ENCODE assay signal across 22 cellular contexts in genomic region chr14:32656609-32657008, GRCh38.
DNase-seq lines count a peak whose midpoint lies in the region; ATAC-seq and TF ChIP-seq lines count a peak whose summit lies in the region.
"Had no signal": no experiment of that assay in that cellular context is flagged by ENCODE, and none has a peak within 500 bp of the region (broad histone marks: within the 10 kb centered on the region; RNA-seq: fewer than 3 reads in every experiment).

No MANE protein-coding gene starts in this region.

- peaks cover 0 to 31% (median 10%) of the 10 kb centered on the region in 10 experiments; a peak in 10 of 20 replicates for H3K4me1 ChIP-seq in BLaER1 treated with 17β-estradiol and CSF1 and Interleukin-3, amounts not matched to agents 10 nM and 100 nM
- peaks cover 14% of the 10 kb centered on the region for H3K4me1 ChIP-seq in psoas muscle
- no peaks in the 10 kb centered on the region for H3K4me1 ChIP-seq in PC-9 (replicated peaks; ENCODE audit: insufficient read depth)
- H3K4me1 ChIP-seq: right lobe of liver, vagina had no signal

- no peak overlapping the region for H3K4me3 ChIP-seq in BLaER1 treated with 17β-estradiol and CSF1 and Interleukin-3, amounts not matched to agents 10 nM and 100 nM
- H3K4me3 ChIP-seq in dorsolateral prefrontal cortex, result peak overlapping the region in 1 of 59 donors; percentile 10
- H3K4me3 ChIP-seq in psoas muscle, result no peak overlapping the region
- no peak overlapping the region for H3K4me3 ChIP-seq in PC-9
- H3K4me3 ChIP-seq: ovary, right lobe of liver, vagina had no signal

- no peak overlapping the region for H3K27ac Mint-ChIP-seq in natural killer cell
- H3K27ac Mint-ChIP-seq: activated naive CD8-positive, alpha-beta T cell treated with anti-CD3 and anti-CD28 coated beads for 36 hours; CD4-positive, alpha-beta memory T cell; memory B cell; naive thymus-derived CD8-positive, alpha-beta T cell had no signal

- peak; percentile 21 for ATAC-seq in HG02759 (IDR thresholded peaks at IDR 0.05; ENCODE audit: unreplicated experiment)
- ATAC-seq in psoas muscle, result peak; percentile 7 to 18 (median 13)
- no peak for ATAC-seq in natural killer cell
- ATAC-seq: naive thymus-derived CD8-positive, alpha-beta T cell had no signal

- peak overlapping the region in 9 of 11 experiments; percentile 23 to 81 (median 59); a peak in 16 of 22 replicates for H3K27ac ChIP-seq in BLaER1 treated with 17β-estradiol and CSF1 and Interleukin-3, amounts not matched to agents 10 nM and 100 nM
- H3K27ac ChIP-seq in dorsolateral prefrontal cortex (peak overlapping the region in 52 of 59 donors; percentile 1 to 77 (median 58)), psoas muscle (peak overlapping the region; percentile 18), PC-9 (no peak overlapping the region)
- H3K27ac ChIP-seq: ovary, right lobe of liver, RWPE1, vagina had no signal

- no peaks in the 10 kb centered on the region for H3K9me2 ChIP-seq in PC-9 (ENCODE audit: insufficient read depth)
- H3K9me2 ChIP-seq: SK-N-SH had no signal

- H3K4me2 ChIP-seq in BLaER1 treated with 17β-estradiol and CSF1 and Interleukin-3, amounts not matched to agents 10 nM and 100 nM, result peak overlapping the region in 7 of 11 experiments; percentile 4 to 73 (median 56); a peak in 11 of 22 replicates
- no peak overlapping the region for H3K4me2 ChIP-seq in PC-9
- H3K4me2 ChIP-seq: SK-N-SH had no signal

- peaks cover 12 to 14% of the 10 kb centered on the region in 2 donors for H3K9me3 Mint-ChIP-seq in natural killer cell
- H3K9me3 Mint-ChIP-seq: activated naive CD8-positive, alpha-beta T cell treated with anti-CD3 and anti-CD28 coated beads for 36 hours; memory B cell had no signal

- POLR2A ChIA-PET in PC-9 (lab: Charles Lee; ENCODE audit: unreplicated experiment), result no interaction called here

- no peaks in the 10 kb centered on the region for H3K36me3 Mint-ChIP-seq in natural killer cell
- H3K36me3 Mint-ChIP-seq: activated naive CD8-positive, alpha-beta T cell treated with anti-CD3 and anti-CD28 coated beads for 36 hours; CD4-positive, alpha-beta memory T cell; memory B cell; naive thymus-derived CD8-positive, alpha-beta T cell had no signal

- no peak overlapping the region for H3K4me3 Mint-ChIP-seq in natural killer cell
- H3K4me3 Mint-ChIP-seq: activated naive CD8-positive, alpha-beta T cell treated with anti-CD3 and anti-CD28 coated beads for 36 hours; CD4-positive, alpha-beta memory T cell; memory B cell; naive thymus-derived CD8-positive, alpha-beta T cell had no signal

- H2AFZ ChIP-seq in PC-9, result no peak overlapping the region

- no peaks in the 10 kb centered on the region for H3K4me1 Mint-ChIP-seq in natural killer cell
- H3K4me1 Mint-ChIP-seq: activated naive CD8-positive, alpha-beta T cell treated with anti-CD3 and anti-CD28 coated beads for 36 hours; CD4-positive, alpha-beta memory T cell; memory B cell; naive thymus-derived CD8-positive, alpha-beta T cell had no signal

- no peaks in the 10 kb centered on the region for H3K27me3 Mint-ChIP-seq in natural killer cell (ENCODE audit: low read depth in 2 of 2)
- H3K27me3 Mint-ChIP-seq: activated naive CD8-positive, alpha-beta T cell treated with anti-CD3 and anti-CD28 coated beads for 36 hours; CD4-positive, alpha-beta memory T cell had no signal

- H3K9me3 ChIP-seq in BLaER1 treated with 17β-estradiol and CSF1 and Interleukin-3, amounts not matched to agents 10 nM and 100 nM (replicated peaks in 1 of 11), result no peaks in the 10 kb centered on the region
- no peaks in the 10 kb centered on the region for H3K9me3 ChIP-seq in psoas muscle
- no peaks in the 10 kb centered on the region for H3K9me3 ChIP-seq in PC-9 (ENCODE audit: insufficient read depth, low read depth)
- H3K9me3 ChIP-seq: ovary, right lobe of liver, SK-N-SH, vagina had no signal

- H3K36me3 ChIP-seq in BLaER1 treated with 17β-estradiol and CSF1 and Interleukin-3, amounts not matched to agents 10 nM and 100 nM, result no peaks in the 10 kb centered on the region
- no peaks in the 10 kb centered on the region for H3K36me3 ChIP-seq in psoas muscle (ENCODE audit: insufficient read depth in 1 of 2, low read depth in 1 of 2)
- H3K36me3 ChIP-seq in PC-9 (ENCODE audit: low read depth), result no peaks in the 10 kb centered on the region
- H3K36me3 ChIP-seq: ovary, right lobe of liver, vagina had no signal

- H4K20me1 ChIP-seq in BLaER1 treated with 17β-estradiol and CSF1 and Interleukin-3, amounts not matched to agents 10 nM and 100 nM, result no peaks in the 10 kb centered on the region
- H4K20me1 ChIP-seq in PC-9 (ENCODE audit: insufficient read depth), result no peaks in the 10 kb centered on the region

- H3F3A ChIP-seq in PC-9 (ENCODE audit: insufficient read depth, low read depth), result no peaks in the 10 kb centered on the region

- H3K79me2 ChIP-seq in PC-9 (ENCODE audit: low read depth), result no peaks in the 10 kb centered on the region

- BruUV-seq in PC-9 (replicated peaks; lab: Mats Ljungman, UMichigan), result no TSS peak

- 89 to 96% (median 92%) methylated on average over 3 of the region's 3 CpGs for WGBS in psoas muscle, 3 donors

- CTCF ChIA-PET in PC-9 (lab: Charles Lee), result no interaction called here

- DNase-seq in dorsolateral prefrontal cortex (no peak), psoas muscle (no peak), SKM-1 (lab: John Stamatoyannopoulos, UW; ENCODE audit: unreplicated experiment) (no peak), PC-9 (no peak), NCI-H146 (lab: John Stamatoyannopoulos, UW) (no peak), natural killer cell (no peak)
- DNase-seq: activated CD8-positive, alpha-beta memory T cell treated with anti-CD3 and anti-CD28 coated beads, Interleukin-2, amount 50 U/mL, for 4 hours; activated naive CD8-positive, alpha-beta T cell treated with anti-CD3 and anti-CD28 coated beads for 36 hours; CD4-positive, alpha-beta memory T cell; effector memory CD4-positive, alpha-beta T cell; islet precursor cell; naive thymus-derived CD8-positive, alpha-beta T cell; NCI-H1092 treated with DMSO at 0.1 percent for 48 hours; NCI-H524; right lobe of liver; SK-N-SH had no signal

- H3K9ac ChIP-seq in BLaER1 treated with 17β-estradiol and CSF1 and Interleukin-3, amounts not matched to agents 10 nM and 100 nM, result peak overlapping the region in 2 of 11 experiments; percentile 4 to 20; a peak in 1 of 22 replicates
- H3K9ac ChIP-seq: SK-N-SH had no signal

- intact Hi-C loops in dorsolateral prefrontal cortex (cut with DNase I) (loop anchor here in 1 of 2 donors (10.0 kb wide), 1 partner anchor 48 kb away; no protein-coding TSS in a partner anchor), psoas muscle (cut with DNase I) (no loop called here), PC-9 (cut with micrococcal nuclease; ENCODE audit: unreplicated experiment) (no loop called here), natural killer cell (cut with micrococcal nuclease) (no loop called here)

- TF ChIP-seq CTCF in dorsolateral prefrontal cortex (IDR thresholded peaks at IDR 0.05 in 54 of 56, conservative IDR thresholded peaks at IDR 0.05 in 2 of 56; ENCODE audit: low read depth in 1 of 56, partially characterized antibody in 56 of 56) (no peak), psoas muscle (IDR thresholded peaks at IDR 0.05) (no peak), PC-9 (conservative IDR thresholded peaks at IDR 0.05) (no peak), natural killer cell (IDR thresholded peaks at IDR 0.05) (no peak)

- H3K27me3 ChIP-seq in BLaER1 treated with 17β-estradiol and CSF1 and Interleukin-3, amounts not matched to agents 10 nM and 100 nM, result no peaks in the 10 kb centered on the region
- H3K27me3 ChIP-seq in dorsolateral prefrontal cortex, result no peaks in the 10 kb centered on the region
- no peaks in the 10 kb centered on the region for H3K27me3 ChIP-seq in psoas muscle (ENCODE audit: insufficient read depth in 3 of 3, low read length in 2 of 3)
- no peaks in the 10 kb centered on the region for H3K27me3 ChIP-seq in PC-9 (ENCODE audit: insufficient read depth, low read depth)
- H3K27me3 ChIP-seq: ovary, right lobe of liver, vagina had no signal

Comparison
In these comparisons a context has a peak if more than half of its experiments do, and no peak if none do; other contexts are left out.
1. ATAC-seq: peak in HG02759 (single experiment) and psoas muscle (4 of 4); none in natural killer cell (0 of 3).